In the genomic region with DNA sequence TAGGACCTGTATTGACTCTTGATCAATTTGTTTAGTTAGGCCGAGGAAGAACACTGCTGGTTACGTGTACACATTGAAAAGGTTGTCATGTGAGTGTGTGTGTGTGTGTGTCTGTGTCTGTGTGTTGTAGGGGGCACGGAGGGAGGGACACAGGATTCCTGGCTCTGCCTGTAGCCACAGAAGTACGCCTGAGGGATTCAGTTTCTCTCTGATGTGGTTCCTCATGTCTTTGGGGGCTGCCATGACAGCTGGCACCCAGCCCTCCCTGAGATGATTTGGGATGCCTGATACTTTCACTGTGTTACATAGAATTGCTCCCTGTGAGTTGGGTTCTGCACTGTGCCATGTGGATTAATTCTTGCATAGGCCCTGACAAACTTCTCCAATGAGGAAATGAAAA, we compare ENCODE assay signal across 29 cellular contexts.
"Had no signal": no experiment of that assay in that cellular context is flagged by ENCODE, and none has a peak within 500 bp of the region (broad histone marks: within the 10 kb centered on the region; RNA-seq: fewer than 3 reads in every experiment).

No MANE protein-coding gene starts in this region.

- H3K27ac ChIP-seq: neural progenitor cell, ovary, parathyroid adenoma, psoas muscle, right lobe of liver, sigmoid colon, stomach, thoracic aorta, thyroid gland, tibial nerve, upper lobe of left lung, uterus had no signal

- H3K27me3 Mint-ChIP-seq: stimulated activated naive B cell treated with anti-CD40 and anti-IgM and Interleukin-4, amounts not matched to agents 10 μg/mL and 1 μg/mL and 100 μg/mL, for 72 hours; stimulated activated naive CD8-positive, alpha-beta T cell treated with anti-CD3 and anti-CD28 coated beads, Interleukin-15, Interleukin-2, amounts not matched to agents 100 ng/mL and 50 ng/mL, for 24 hours had no signal

- H3K27me3 ChIP-seq: neural progenitor cell, ovary, right lobe of liver, sigmoid colon, thyroid gland, tibial nerve, upper lobe of left lung, uterus had no signal

- H3K4me3 ChIP-seq: neural progenitor cell, ovary, psoas muscle, right lobe of liver, sigmoid colon, stomach, thoracic aorta, thyroid gland, tibial nerve, upper lobe of left lung, uterus had no signal

- H3K9me3 Mint-ChIP-seq: natural killer cell; nephron; neural progenitor cell; stimulated activated naive CD8-positive, alpha-beta T cell treated with anti-CD3 and anti-CD28 coated beads, Interleukin-15, Interleukin-2, amounts not matched to agents 100 ng/mL and 50 ng/mL, for 24 hours had no signal

- H3K36me3 Mint-ChIP-seq: naive thymus-derived CD4-positive, alpha-beta T cell; natural killer cell; neural progenitor cell; stimulated activated effector memory CD8-positive, alpha-beta T cell treated with anti-CD3 and anti-CD28 coated beads, Interleukin-12 subunit alpha, Interleukin-12 subunit beta, amount 100 ng/mL, for 72 hours; stimulated activated naive B cell treated with anti-CD40 and anti-IgM and Interleukin-4, amounts not matched to agents 10 μg/mL and 1 μg/mL and 100 μg/mL, for 72 hours had no signal

- H3K4me1 ChIP-seq: neural progenitor cell, parathyroid adenoma, psoas muscle, right lobe of liver, stomach, thyroid gland, tibial nerve, upper lobe of left lung, uterus had no signal

- H3K4me3 Mint-ChIP-seq: naive thymus-derived CD4-positive, alpha-beta T cell; natural killer cell; nephron; neural progenitor cell; stimulated activated effector memory CD8-positive, alpha-beta T cell treated with anti-CD3 and anti-CD28 coated beads, Interleukin-12 subunit alpha, Interleukin-12 subunit beta, amount 100 ng/mL, for 72 hours; stimulated activated naive B cell treated with anti-CD40 and anti-IgM and Interleukin-4, amounts not matched to agents 10 μg/mL and 1 μg/mL and 100 μg/mL, for 72 hours; stimulated activated naive CD8-positive, alpha-beta T cell treated with anti-CD3 and anti-CD28 coated beads, Interleukin-15, Interleukin-2, amounts not matched to agents 100 ng/mL and 50 ng/mL, for 24 hours had no signal

- H3K27ac Mint-ChIP-seq: naive thymus-derived CD4-positive, alpha-beta T cell; natural killer cell; nephron; neural progenitor cell; progenitor cell of endocrine pancreas; stimulated activated effector memory CD8-positive, alpha-beta T cell treated with anti-CD3 and anti-CD28 coated beads, Interleukin-12 subunit alpha, Interleukin-12 subunit beta, amount 100 ng/mL, for 72 hours; stimulated activated naive B cell treated with anti-CD40 and anti-IgM and Interleukin-4, amounts not matched to agents 10 μg/mL and 1 μg/mL and 100 μg/mL, for 72 hours; stimulated activated naive CD8-positive, alpha-beta T cell treated with anti-CD3 and anti-CD28 coated beads, Interleukin-15, Interleukin-2, amounts not matched to agents 100 ng/mL and 50 ng/mL, for 24 hours had no signal

- H3K9me3 ChIP-seq: ovary, psoas muscle, right lobe of liver, sigmoid colon, thoracic aorta, thyroid gland, tibial nerve, upper lobe of left lung, uterus had no signal

- ATAC-seq: naive thymus-derived CD4-positive, alpha-beta T cell; natural killer cell; psoas muscle; right cardiac atrium; right lobe of liver; stimulated activated effector memory CD8-positive, alpha-beta T cell treated with anti-CD3 and anti-CD28 coated beads, Interleukin-12 subunit alpha, Interleukin-12 subunit beta, amount 100 ng/mL, for 72 hours; stimulated activated naive B cell treated with anti-CD40 and anti-IgM and Interleukin-4, amounts not matched to agents 10 μg/mL and 1 μg/mL and 100 μg/mL, for 72 hours had no signal

- H3K36me3 ChIP-seq: neural progenitor cell, ovary, right lobe of liver, sigmoid colon, stomach, thoracic aorta, thyroid gland, tibial nerve, upper lobe of left lung, uterus had no signal

- H3K4me1 Mint-ChIP-seq: naive thymus-derived CD4-positive, alpha-beta T cell; natural killer cell; neural progenitor cell; stimulated activated effector memory CD8-positive, alpha-beta T cell treated with anti-CD3 and anti-CD28 coated beads, Interleukin-12 subunit alpha, Interleukin-12 subunit beta, amount 100 ng/mL, for 72 hours; stimulated activated naive B cell treated with anti-CD40 and anti-IgM and Interleukin-4, amounts not matched to agents 10 μg/mL and 1 μg/mL and 100 μg/mL, for 72 hours had no signal

- DNase-seq: naive thymus-derived CD4-positive, alpha-beta T cell; natural killer cell; occipital lobe; ovary; posterior cingulate gyrus; psoas muscle; right cardiac atrium; right lobe of liver; sigmoid colon; small intestine; stimulated activated CD4-positive, alpha-beta T cell treated with anti-CD3 and anti-CD28 coated beads, Interleukin-15, amount 100 ng/mL, for 24 hours; stimulated activated CD4-positive, alpha-beta T cell treated with anti-CD3 and anti-CD28 coated beads, Interleukin-2, amount 100 ng/mL, for 24 hours; stimulated activated CD4-positive, alpha-beta T cell treated with anti-CD3 and anti-CD28 coated beads, Interleukin-2, amount 100 ng/mL, for 48 hours; stimulated activated CD4-positive, alpha-beta T cell treated with anti-CD3 and anti-CD28 coated beads, Interleukin-4, amount 100 ng/mL, for 24 hours; stimulated activated naive B cell treated with anti-CD40 and anti-IgM and Interleukin-4, amounts not matched to agents 10 μg/mL and 1 μg/mL and 100 μg/mL, for 72 hours; stimulated activated naive CD4-positive, alpha-beta T cell treated with Interleukin-2 at 50 U/mL for 16 hours; stomach; thyroid gland; trophoblast cell; upper lobe of left lung; uterus had no signal

- H3K9ac ChIP-seq: neural progenitor cell, parathyroid adenoma had no signal
